ENCODE assay signal across 8 cellular contexts in genomic region chr12:55717397-55718007, GRCh38. TPM values are rescaled to one million over a fixed set of nuclear protein-coding genes. Genes with fewer than 3 reads are reported as not detected.
A peak's percentile ranks its signal among the peaks of the same experiment; 100 is the strongest.
DNase-seq lines count a peak whose midpoint lies in the region; ATAC-seq and TF ChIP-seq lines count a peak whose summit lies in the region.

No MANE protein-coding gene starts in this region.

- no peak overlapping the region for H2BK120ac ChIP-seq in mesenchymal stem cell (ENCODE audit: low read depth, low read length)

- H2AK5ac ChIP-seq in mesenchymal stem cell (ENCODE audit: low read length, severe bottlenecking): no peak overlapping the region

- TF ChIP-seq CTCF in astrocyte of the spinal cord (IDR thresholded peaks at IDR 0.05; ENCODE audit: low read depth, low read length): no peak
- TF ChIP-seq CTCF in uterus (IDR thresholded peaks at IDR 0.05): no peak

- peak overlapping the region; percentile 11 to 98 (median 82) for H3K27ac Mint-ChIP-seq in CD4-positive, CD25-positive, alpha-beta regulatory T cell

- H3K4me1 ChIP-seq in CD4-positive, CD25-positive, alpha-beta regulatory T cell (ENCODE audit: control insufficient read depth, insufficient read depth, low read length, poor library complexity, severe bottlenecking): peaks cover 37% of the 10 kb centered on the region
- H3K4me1 ChIP-seq in mesenchymal stem cell (ENCODE audit: control insufficient read depth, insufficient read depth, low read depth, low read length): peaks cover 45% of the 10 kb centered on the region
- H3K4me1 ChIP-seq in uterus: peaks cover 10 to 33% of the 10 kb centered on the region in 2 donors

- H3K9me3 ChIP-seq in CD4-positive, CD25-positive, alpha-beta regulatory T cell (ENCODE audit: control insufficient read depth in 2 of 2, low read length in 2 of 2): no peaks in the 10 kb centered on the region
- no peaks in the 10 kb centered on the region for H3K9me3 ChIP-seq in KOPT-K1 (ENCODE audit: insufficient read depth, low read length, poor library complexity, severe bottlenecking)
- H3K9me3 ChIP-seq in mesenchymal stem cell (ENCODE audit: control insufficient read depth, low read length): no peaks in the 10 kb centered on the region
- H3K9me3 ChIP-seq in uterus: no peaks in the 10 kb centered on the region

- no peak overlapping the region for H3K27ac ChIP-seq in CD4-positive, CD25-positive, alpha-beta regulatory T cell (ENCODE audit: insufficient read depth, low read length, poor library complexity, severe bottlenecking)
- peak overlapping the region; percentile 80 for H3K27ac ChIP-seq in KOPT-K1 (ENCODE audit: low read depth, low read length, poor library complexity, severe bottlenecking)
- H3K27ac ChIP-seq in mesenchymal stem cell (ENCODE audit: low read length, poor library complexity, severe bottlenecking): peak overlapping the region; percentile 31
- H3K27ac ChIP-seq in uterus: peak overlapping the region; percentile 93 to 95

- H2BK15ac ChIP-seq in mesenchymal stem cell (ENCODE audit: low read depth, poor library complexity, severe bottlenecking): no peak overlapping the region

- no peaks in the 10 kb centered on the region for H3K27me3 Mint-ChIP-seq in CD4-positive, CD25-positive, alpha-beta regulatory T cell

- H2AFZ ChIP-seq in mesenchymal stem cell (ENCODE audit: low read depth, low read length): no peak overlapping the region

- H2BK12ac ChIP-seq in mesenchymal stem cell (ENCODE audit: low read length in 2 of 2): no peak overlapping the region

- no peak overlapping the region for H2BK5ac ChIP-seq in mesenchymal stem cell (ENCODE audit: low read depth, low read length, poor library complexity, severe bottlenecking)

- H3K9me3 Mint-ChIP-seq in CD4-positive, CD25-positive, alpha-beta regulatory T cell: no peaks in the 10 kb centered on the region

- H3K4me3 ChIP-seq in CD4-positive, CD25-positive, alpha-beta regulatory T cell (ENCODE audit: low read depth, low read length): peak overlapping the region; percentile 91
- H3K4me3 ChIP-seq in astrocyte of the spinal cord (ENCODE audit: low read depth, low read length) (peak overlapping the region; percentile 63), mesenchymal stem cell (ENCODE audit: insufficient read depth in 1 of 2, low read depth in 1 of 2, low read length in 2 of 2) (peak overlapping the region; percentile 11 to 78), uterus (no peak overlapping the region)

- WGBS in mesenchymal stem cell: 26% methylated on average over 4 of the region's 4 CpGs

- peaks cover 8 to 41% (median 25%) of the 10 kb centered on the region in 4 donors for H3K4me1 Mint-ChIP-seq in CD4-positive, CD25-positive, alpha-beta regulatory T cell

- H3K36me3 ChIP-seq in CD4-positive, CD25-positive, alpha-beta regulatory T cell (ENCODE audit: control insufficient read depth, insufficient read depth, low read length): peaks cover 21% of the 10 kb centered on the region
- peaks cover 41% of the 10 kb centered on the region; the same call in 1 of the 2 replicates for H3K36me3 ChIP-seq in KOPT-K1 (ENCODE audit: insufficient read depth, low read length)
- peaks cover 0 to 9% of the 10 kb centered on the region in 2 experiments for H3K36me3 ChIP-seq in mesenchymal stem cell (ENCODE audit: control insufficient read depth in 1 of 2, insufficient read depth in 2 of 2, low read depth in 1 of 2, low read length in 2 of 2)
- H3K36me3 ChIP-seq in uterus: no peaks in the 10 kb centered on the region

- no peak overlapping the region for H3K4me2 ChIP-seq in mesenchymal stem cell (ENCODE audit: low read length, poor library complexity, severe bottlenecking)

- no peak overlapping the region for H4K8ac ChIP-seq in mesenchymal stem cell (ENCODE audit: low read length)

- no peak overlapping the region for H3K18ac ChIP-seq in mesenchymal stem cell (ENCODE audit: low read depth in 1 of 2, low read length in 2 of 2)

- no peak for ATAC-seq in CD4-positive, CD25-positive, alpha-beta regulatory T cell (ENCODE audit: low read depth in 2 of 2)
- no peak for ATAC-seq in HG02852 (IDR thresholded peaks at IDR 0.05; ENCODE audit: unreplicated experiment)

- peaks cover 7% of the 10 kb centered on the region for H3K36me3 Mint-ChIP-seq in CD4-positive, CD25-positive, alpha-beta regulatory T cell

- no peaks in the 10 kb centered on the region for H3K27me3 ChIP-seq in CD4-positive, CD25-positive, alpha-beta regulatory T cell (ENCODE audit: control insufficient read depth, insufficient read depth, low read length)
- H3K27me3 ChIP-seq in mesenchymal stem cell (ENCODE audit: control insufficient read depth in 1 of 2, insufficient read depth in 1 of 2, low read length in 2 of 2): peaks cover 0 to 8% of the 10 kb centered on the region in 2 experiments
- no peaks in the 10 kb centered on the region for H3K27me3 ChIP-seq in uterus

- no peak for TF ChIP-seq POLR2A in uterus (IDR thresholded peaks at IDR 0.05)

- H3K4me3 Mint-ChIP-seq in CD4-positive, CD25-positive, alpha-beta regulatory T cell: peak overlapping the region; percentile 95 to 98 (median 96)

- H3K4ac ChIP-seq in mesenchymal stem cell (ENCODE audit: low read depth in 1 of 2, low read length in 2 of 2): no peak overlapping the region

- peaks cover 8% of the 10 kb centered on the region for H3K79me1 ChIP-seq in mesenchymal stem cell (replicated peaks; ENCODE audit: low read length, poor library complexity, severe bottlenecking)

- no peak overlapping the region for H4K91ac ChIP-seq in mesenchymal stem cell (ENCODE audit: low read length)

- in situ Hi-C loops in astrocyte of the spinal cord (cut with HindIII; ENCODE audit: low sequenced_read_pairs): no loop called here

- H3K23ac ChIP-seq in mesenchymal stem cell (ENCODE audit: low read length in 2 of 2): no peak overlapping the region

- peak overlapping the region; percentile 92 for H3K9ac ChIP-seq in mesenchymal stem cell (ENCODE audit: low read length)

- H3K14ac ChIP-seq in mesenchymal stem cell (ENCODE audit: low read length in 2 of 2): no peak overlapping the region

- no peak for DNase-seq in CD4-positive, CD25-positive, alpha-beta regulatory T cell
- DNase-seq in astrocyte of the spinal cord (ENCODE audit: low read depth, low spot score): peak; percentile 74
- peak; percentile 77 for DNase-seq in mesenchymal stem cell
- no peak for DNase-seq in uterus
- DNase-seq in NCI-H2107 (lab: John Stamatoyannopoulos, UW): no peak
- no peak for DNase-seq in NCI-H1092 treated with DMSO at 0.1 percent for 48 hours (lab: John Stamatoyannopoulos, UW)

- intact Hi-C loops in uterus (cut with DNase I; ENCODE audit: low total_unique reads): no loop called here

RNA-seq across cellular contexts. Expression of gene BLOC1S1, which starts 1.7 kb away (rescaled TPM):
- total RNA-seq in CD4-positive, CD25-positive, alpha-beta regulatory T cell: 60.1 TPM
- polyA plus RNA-seq in CD4-positive, CD25-positive, alpha-beta regulatory T cell: 100 to 1,000 TPM in 3 of 4 donors, 10 to 100 TPM in 1; 83.6 to 128 (median 112) TPM
- 95.3 TPM for polyA plus RNA-seq in mesenchymal stem cell (2013, experiment 1 of 2)
- 97.2 TPM for polyA plus RNA-seq in mesenchymal stem cell (2013, experiment 2 of 2)
- 100 to 1,000 TPM in 3 of 4 donors, 10 to 100 TPM in 1; 53.6 to 238 (median 140) TPM for total RNA-seq in uterus

RNA-seq across cellular contexts. Expression of gene RDH5, which starts 2.7 kb away (rescaled TPM):
- total RNA-seq in CD4-positive, CD25-positive, alpha-beta regulatory T cell: 10.1 TPM
- 1 to 10 TPM in 3 of 4 donors, under 1 TPM in 1; 0.94 to 1.6 (median 1.4) TPM for polyA plus RNA-seq in CD4-positive, CD25-positive, alpha-beta regulatory T cell
- 1.1 TPM for polyA plus RNA-seq in mesenchymal stem cell (2013, experiment 1 of 2)
- 1.1 TPM for polyA plus RNA-seq in mesenchymal stem cell (2013, experiment 2 of 2)
- total RNA-seq in uterus: 10 to 100 TPM in 2 of 4 donors, 1 to 10 TPM in 2; 4.1 to 16.8 (median 9.7) TPM

RNA-seq across cellular contexts. Expression of gene ITGA7, which starts 9.8 kb away (rescaled TPM):
- 0.76 TPM for total RNA-seq in CD4-positive, CD25-positive, alpha-beta regulatory T cell
- polyA plus RNA-seq in CD4-positive, CD25-positive, alpha-beta regulatory T cell: under 1 TPM in 1 of 4 donors, not detected in 3; 0.29 TPM
- 0.30 TPM for polyA plus RNA-seq in mesenchymal stem cell (2013, experiment 1 of 2)
- polyA plus RNA-seq in mesenchymal stem cell (2013, experiment 2 of 2): 0.23 TPM
- total RNA-seq in uterus: 100 to 1,000 TPM in 1 of 4 donors, 10 to 100 TPM in 2, 1 to 10 TPM in 1; 6.8 to 167 (median 29.4) TPM

RNA-seq across cellular contexts. Expression of gene CD63, which starts 11.3 kb away (rescaled TPM):
- total RNA-seq in CD4-positive, CD25-positive, alpha-beta regulatory T cell: 46.4 TPM
- polyA plus RNA-seq in CD4-positive, CD25-positive, alpha-beta regulatory T cell: 100 to 1,000 TPM; 145 to 205 (median 180) TPM
- 3,698 TPM for polyA plus RNA-seq in mesenchymal stem cell (2013, experiment 1 of 2)
- 3,754 TPM for polyA plus RNA-seq in mesenchymal stem cell (2013, experiment 2 of 2)
- total RNA-seq in uterus: 100 to 1,000 TPM; 417 to 911 (median 637) TPM

RNA-seq across cellular contexts. Expression of gene GDF11, which starts 25.4 kb away (rescaled TPM):
- 7.4 TPM for total RNA-seq in CD4-positive, CD25-positive, alpha-beta regulatory T cell
- polyA plus RNA-seq in CD4-positive, CD25-positive, alpha-beta regulatory T cell: 1 to 10 TPM in 1 of 4 donors, under 1 TPM in 3; 0.56 to 1.2 (median 0.66) TPM
- 23.3 TPM for polyA plus RNA-seq in mesenchymal stem cell (2013, experiment 1 of 2)
- 21.7 TPM for polyA plus RNA-seq in mesenchymal stem cell (2013, experiment 2 of 2)
- total RNA-seq in uterus: 10 to 100 TPM in 1 of 4 donors, 1 to 10 TPM in 2, under 1 TPM in 1; 0.77 to 17.1 (median 5.0) TPM

Comparison
In these comparisons a context has a peak if more than half of its experiments do, and no peak if none do; other contexts are left out.
1. DNase-seq: peak in astrocyte of the spinal cord (single experiment) and mesenchymal stem cell (single experiment); none in CD4-positive, CD25-positive, alpha-beta regulatory T cell (0 of 3), uterus (0 of 2), NCI-H2107 (single experiment) and NCI-H1092 treated with DMSO at 0.1 percent for 48 hours (single experiment).
2. H3K4me3 ChIP-seq: peak in CD4-positive, CD25-positive, alpha-beta regulatory T cell (single experiment), astrocyte of the spinal cord (single experiment) and mesenchymal stem cell (2 of 2); none in uterus (0 of 2).